16 cellular contexts compared by ENCODE assay signal in genomic region chr1:182716740-182717720, GRCh38. TPM values are rescaled to one million over a fixed set of nuclear protein-coding genes. Genes with fewer than 3 reads are reported as not detected.
DNase-seq lines count a peak whose midpoint lies in the region; ATAC-seq and TF ChIP-seq lines count a peak whose summit lies in the region.
"Had no signal": no experiment of that assay in that cellular context is flagged by ENCODE, and none has a peak within 500 bp of the region (broad histone marks: within the 10 kb centered on the region; RNA-seq: fewer than 3 reads in every experiment).

No MANE protein-coding gene starts in this region.

- ATAC-seq in GM21381 (IDR thresholded peaks at IDR 0.05; ENCODE audit: unreplicated experiment), result peak; percentile 60
- ATAC-seq in memory B cell (ENCODE audit: low read depth), result peak; percentile 64
- ATAC-seq: T-cell had no signal

- peak overlapping the region; percentile 53 for H3K4me2 ChIP-seq in Loucy (ENCODE audit: low read depth, low read length, poor library complexity, severe bottlenecking)

- no peaks in the 10 kb centered on the region for H4K20me1 ChIP-seq in Loucy (ENCODE audit: insufficient read depth, low read length, poor library complexity, severe bottlenecking)

- no peaks in the 10 kb centered on the region for H3K9me3 ChIP-seq in Loucy (ENCODE audit: insufficient read depth, low read depth, low read length)
- no peaks in the 10 kb centered on the region for H3K9me3 ChIP-seq in endodermal cell (ENCODE audit: control insufficient read depth, low read length)
- H3K9me3 ChIP-seq: ascending aorta, prostate gland had no signal

- no peak overlapping the region for H3K4me3 Mint-ChIP-seq in activated CD4-positive, alpha-beta memory T cell treated with anti-CD3 and anti-CD28 coated beads for 36 hours
- H3K4me3 Mint-ChIP-seq in activated CD4-positive, alpha-beta memory T cell treated with anti-CD3 and anti-CD28 coated beads, Interleukin-2, amount 10 ng/mL, durations not matched to agents 7 days and 5 days, result no peak overlapping the region
- peak overlapping the region; percentile 49 for H3K4me3 Mint-ChIP-seq in memory B cell
- H3K4me3 Mint-ChIP-seq in endodermal cell, result no peak overlapping the region
- H3K4me3 Mint-ChIP-seq in nephron progenitor cell, result no peak overlapping the region
- H3K4me3 Mint-ChIP-seq: T-cell had no signal

- H3F3A ChIP-seq in Loucy (ENCODE audit: low read depth), result peaks cover 4% of the 10 kb centered on the region; the same call in 1 of the 2 replicates

- TF ChIP-seq CTCF in Loucy (conservative IDR thresholded peaks at IDR 0.05; ENCODE audit: low read length), result no peak
- TF ChIP-seq CTCF in endodermal cell (conservative IDR thresholded peaks at IDR 0.05), result no peak
- no peak for TF ChIP-seq CTCF in nephron progenitor cell (IDR thresholded peaks at IDR 0.05)

- no peaks in the 10 kb centered on the region for H3K36me3 Mint-ChIP-seq in activated CD4-positive, alpha-beta memory T cell treated with anti-CD3 and anti-CD28 coated beads for 36 hours
- no peaks in the 10 kb centered on the region for H3K36me3 Mint-ChIP-seq in activated CD4-positive, alpha-beta memory T cell treated with anti-CD3 and anti-CD28 coated beads, Interleukin-2, amount 10 ng/mL, durations not matched to agents 7 days and 5 days (ENCODE audit: low read depth)
- H3K36me3 Mint-ChIP-seq in memory B cell (no peaks in the 10 kb centered on the region), endodermal cell (ENCODE audit: low read depth) (no peaks in the 10 kb centered on the region), nephron progenitor cell (ENCODE audit: low read depth) (no peaks in the 10 kb centered on the region)
- H3K36me3 Mint-ChIP-seq: T-cell had no signal

- H3K27me3 ChIP-seq in Loucy (ENCODE audit: insufficient read depth, low read length, poor library complexity, severe bottlenecking) (no peaks in the 10 kb centered on the region), endodermal cell (ENCODE audit: control insufficient read depth, insufficient read depth, low read length, poor library complexity, severe bottlenecking) (no peaks in the 10 kb centered on the region)
- H3K27me3 ChIP-seq: ascending aorta had no signal

- H2AFZ ChIP-seq in Loucy (ENCODE audit: low read length), result peak overlapping the region; percentile 18; the same call in 1 of the 2 replicates

- peaks cover 39% of the 10 kb centered on the region for H3K4me1 Mint-ChIP-seq in activated CD4-positive, alpha-beta memory T cell treated with anti-CD3 and anti-CD28 coated beads for 36 hours (ENCODE audit: low read depth)
- peaks cover 14% of the 10 kb centered on the region for H3K4me1 Mint-ChIP-seq in activated CD4-positive, alpha-beta memory T cell treated with anti-CD3 and anti-CD28 coated beads, Interleukin-2, amount 10 ng/mL, durations not matched to agents 7 days and 5 days
- H3K4me1 Mint-ChIP-seq in memory B cell, result peaks cover 15% of the 10 kb centered on the region
- peaks cover 12% of the 10 kb centered on the region for H3K4me1 Mint-ChIP-seq in endodermal cell
- H3K4me1 Mint-ChIP-seq in nephron progenitor cell, result peaks cover 5% of the 10 kb centered on the region

- CTCF ChIA-PET in activated CD4-positive, alpha-beta memory T cell treated with anti-CD3 and anti-CD28 coated beads for 36 hours (lab: Charles Lee), result interaction anchor here (0.9 to 2.6 kb wide), 3 partner anchors 66 to 122 kb away, joined by 4 to 10 read pairs (median 4); no protein-coding TSS in a partner anchor
- CTCF ChIA-PET in activated CD4-positive, alpha-beta memory T cell treated with anti-CD3 and anti-CD28 coated beads, Interleukin-2, amount 10 ng/mL, durations not matched to agents 7 days and 5 days (lab: Charles Lee), result no interaction called here

- H3K4me1 ChIP-seq in Loucy (ENCODE audit: insufficient read depth, low read length, poor library complexity, severe bottlenecking), result peaks cover 26% of the 10 kb centered on the region
- H3K4me1 ChIP-seq in endodermal cell (ENCODE audit: control insufficient read depth, insufficient read depth, low read length), result peaks cover 7% of the 10 kb centered on the region
- H3K4me1 ChIP-seq: ascending aorta, prostate gland had no signal

- H3K4me3 ChIP-seq in Loucy (ENCODE audit: low read length, poor library complexity, severe bottlenecking) (peak overlapping the region; percentile 25), endodermal cell (ENCODE audit: low read length) (no peak overlapping the region)
- H3K4me3 ChIP-seq: ascending aorta, prostate gland had no signal

- H3K36me3 ChIP-seq in Loucy (ENCODE audit: insufficient read depth, low read length) (no peaks in the 10 kb centered on the region), endodermal cell (ENCODE audit: control insufficient read depth, insufficient read depth, low read length) (no peaks in the 10 kb centered on the region)
- H3K36me3 ChIP-seq: ascending aorta, prostate gland had no signal

- H3K9me3 Mint-ChIP-seq in activated CD4-positive, alpha-beta memory T cell treated with anti-CD3 and anti-CD28 coated beads for 36 hours, result no peaks in the 10 kb centered on the region
- no peaks in the 10 kb centered on the region for H3K9me3 Mint-ChIP-seq in activated CD4-positive, alpha-beta memory T cell treated with anti-CD3 and anti-CD28 coated beads, Interleukin-2, amount 10 ng/mL, durations not matched to agents 7 days and 5 days
- H3K9me3 Mint-ChIP-seq in memory B cell (no peaks in the 10 kb centered on the region), endodermal cell (no peaks in the 10 kb centered on the region), nephron progenitor cell (no peaks in the 10 kb centered on the region)
- H3K9me3 Mint-ChIP-seq: T-cell had no signal

- peak overlapping the region; percentile 13 for H3K9ac ChIP-seq in Loucy (ENCODE audit: low read depth, low read length, poor library complexity, severe bottlenecking)
- H3K9ac ChIP-seq in endodermal cell (ENCODE audit: extremely low read depth, low read length, poor library complexity, severe bottlenecking), result no peak overlapping the region

- H3K9me2 ChIP-seq in Loucy (replicated peaks; ENCODE audit: low read depth, low read length), result no peaks in the 10 kb centered on the region

- no peaks in the 10 kb centered on the region for H3K79me2 ChIP-seq in Loucy (ENCODE audit: insufficient read depth, low read length)

- H3K27me3 Mint-ChIP-seq in activated CD4-positive, alpha-beta memory T cell treated with anti-CD3 and anti-CD28 coated beads for 36 hours, result no peaks in the 10 kb centered on the region
- peaks cover 2% of the 10 kb centered on the region for H3K27me3 Mint-ChIP-seq in activated CD4-positive, alpha-beta memory T cell treated with anti-CD3 and anti-CD28 coated beads, Interleukin-2, amount 10 ng/mL, durations not matched to agents 7 days and 5 days
- H3K27me3 Mint-ChIP-seq in memory B cell (no peaks in the 10 kb centered on the region), endodermal cell (ENCODE audit: insufficient read depth) (no peaks in the 10 kb centered on the region), nephron progenitor cell (ENCODE audit: low read depth, poor library complexity) (peaks cover 7% of the 10 kb centered on the region)
- H3K27me3 Mint-ChIP-seq: T-cell had no signal

- POLR2A ChIA-PET in activated CD4-positive, alpha-beta memory T cell treated with anti-CD3 and anti-CD28 coated beads for 36 hours (lab: Charles Lee), result interaction anchor here (1.0 kb wide), 2 partner anchors 88 to 92 kb away, joined by 3 read pairs; no protein-coding TSS in a partner anchor
- POLR2A ChIA-PET in activated CD4-positive, alpha-beta memory T cell treated with anti-CD3 and anti-CD28 coated beads, Interleukin-2, amount 10 ng/mL, durations not matched to agents 7 days and 5 days (lab: Charles Lee), result no interaction called here

- 91 to 100% methylated on average over 2 to 4 of the region's 4 CpGs for WGBS in endodermal cell (ENCODE audit: insufficient coverage in 1 of 2, insufficient read length in 1 of 2), 2 experiments

- intact Hi-C loops in activated CD4-positive, alpha-beta memory T cell treated with anti-CD3 and anti-CD28 coated beads for 36 hours (cut with micrococcal nuclease), result loop anchor here (5.0 kb wide), 1 partner anchor 65 kb away; no protein-coding TSS in a partner anchor

- peak overlapping the region; percentile 19 for H3K27ac Mint-ChIP-seq in activated CD4-positive, alpha-beta memory T cell treated with anti-CD3 and anti-CD28 coated beads for 36 hours
- H3K27ac Mint-ChIP-seq in activated CD4-positive, alpha-beta memory T cell treated with anti-CD3 and anti-CD28 coated beads, Interleukin-2, amount 10 ng/mL, durations not matched to agents 7 days and 5 days, result no peak overlapping the region
- H3K27ac Mint-ChIP-seq in memory B cell, result peak overlapping the region; percentile 84
- no peak overlapping the region for H3K27ac Mint-ChIP-seq in endodermal cell
- H3K27ac Mint-ChIP-seq in nephron progenitor cell, result no peak overlapping the region
- H3K27ac Mint-ChIP-seq: T-cell had no signal

- no peak overlapping the region for H3K27ac ChIP-seq in endodermal cell (ENCODE audit: low read depth, low read length)
- H3K27ac ChIP-seq: ascending aorta, prostate gland had no signal

- no peak for DNase-seq in activated CD4-positive, alpha-beta memory T cell treated with anti-CD3 and anti-CD28 coated beads for 36 hours
- DNase-seq in activated CD4-positive, alpha-beta memory T cell treated with anti-CD3 and anti-CD28 coated beads, Interleukin-2, amount 10 ng/mL, durations not matched to agents 7 days and 5 days, result no peak
- no peak for DNase-seq in memory B cell (ENCODE audit: low spot score in 2 of 2)
- DNase-seq in NCI-H2196 treated with DMSO at 0.1 percent for 48 hours (lab: John Stamatoyannopoulos, UW; ENCODE audit: unreplicated experiment), result no peak
- no peak for DNase-seq in endodermal cell
- DNase-seq in nephron progenitor cell, result no peak
- DNase-seq: mesenchymal stem cell; NCI-H1417; stimulated activated CD4-positive, alpha-beta T cell treated with anti-CD3 and anti-CD28 coated beads, Interleukin-4, amount 100 ng/mL, for 24 hours; substantia nigra; T-cell had no signal

RNA-seq across cellular contexts. Expression of gene RGS8, which starts 32.6 kb away (rescaled TPM):
- under 1 TPM in 1 of 2 experiments, not detected in 1; 0.05 TPM for total RNA-seq in activated CD4-positive, alpha-beta memory T cell treated with anti-CD3 and anti-CD28 coated beads for 36 hours
- not detected for total RNA-seq in activated CD4-positive, alpha-beta memory T cell treated with anti-CD3 and anti-CD28 coated beads, Interleukin-2, amount 10 ng/mL, durations not matched to agents 7 days and 5 days
- 10 to 100 TPM in 1 of 2 donors, 1 to 10 TPM in 1; 5.6 to 25.0 TPM for total RNA-seq in endodermal cell
- 7.7 TPM for polyA plus RNA-seq in endodermal cell (2013, experiment 1 of 2)
- polyA plus RNA-seq in endodermal cell (2013, experiment 2 of 2), result 8.9 TPM
- total RNA-seq: ascending aorta, HT-29, T-cell had no signal

Comparison
In these comparisons a context has a peak if more than half of its experiments do, and no peak if none do; other contexts are left out.
1. H3K27ac Mint-ChIP-seq: peak in activated CD4-positive, alpha-beta memory T cell treated with anti-CD3 and anti-CD28 coated beads for 36 hours (single experiment) and memory B cell (single experiment); none in activated CD4-positive, alpha-beta memory T cell treated with anti-CD3 and anti-CD28 coated beads, Interleukin-2, amount 10 ng/mL, durations not matched to agents 7 days and 5 days (single experiment), endodermal cell (single experiment) and nephron progenitor cell (single experiment).
2. RNA of gene RGS8, which starts 32.6 kb away (total RNA-seq): 5.6 to 25.0 TPM in endodermal cell; 0.05 TPM in activated CD4-positive, alpha-beta memory T cell treated with anti-CD3 and anti-CD28 coated beads for 36 hours and not detected in activated CD4-positive, alpha-beta memory T cell treated with anti-CD3 and anti-CD28 coated beads, Interleukin-2, amount 10 ng/mL, durations not matched to agents 7 days and 5 days; every median in the first group is over 4 times any median in the second.